20 cellular contexts compared by ENCODE assay signal in genomic region chr18:51049137-51049536, GRCh38. TPM values are rescaled to one million over a fixed set of nuclear protein-coding genes. Genes with fewer than 3 reads are reported as not detected.
DNase-seq lines count a peak whose midpoint lies in the region; ATAC-seq, FAIRE-seq and TF ChIP-seq lines count a peak whose summit lies in the region.
"Had no signal": no experiment of that assay in that cellular context is flagged by ENCODE, and none has a peak within 500 bp of the region (broad histone marks: within the 10 kb centered on the region; RNA-seq: fewer than 3 reads in every experiment).

No MANE protein-coding gene starts in this region.

- no peaks in the 10 kb centered on the region for H3K27me3 Mint-ChIP-seq in activated CD8-positive, alpha-beta T cell treated with anti-CD3 and anti-CD28 coated beads for 36 hours
- H3K27me3 Mint-ChIP-seq in activated CD8-positive, alpha-beta T cell treated with anti-CD3 and anti-CD28 coated beads, Interleukin-2, amount 10 ng/mL, durations not matched to agents 7 days and 5 days (ENCODE audit: low read depth), result no peaks in the 10 kb centered on the region
- no peaks in the 10 kb centered on the region for H3K27me3 Mint-ChIP-seq in central memory CD8-positive, alpha-beta T cell
- H3K27me3 Mint-ChIP-seq in naive thymus-derived CD8-positive, alpha-beta T cell, result no peaks in the 10 kb centered on the region

- no peaks in the 10 kb centered on the region for H3K9me3 Mint-ChIP-seq in activated CD8-positive, alpha-beta T cell treated with anti-CD3 and anti-CD28 coated beads for 36 hours
- H3K9me3 Mint-ChIP-seq in activated CD8-positive, alpha-beta T cell treated with anti-CD3 and anti-CD28 coated beads, Interleukin-2, amount 10 ng/mL, durations not matched to agents 7 days and 5 days (ENCODE audit: insufficient read depth), result no peaks in the 10 kb centered on the region
- no peaks in the 10 kb centered on the region for H3K9me3 Mint-ChIP-seq in central memory CD8-positive, alpha-beta T cell
- H3K9me3 Mint-ChIP-seq in naive thymus-derived CD8-positive, alpha-beta T cell, result no peaks in the 10 kb centered on the region

- no peak for DNase-seq in activated CD8-positive, alpha-beta T cell treated with anti-CD3 and anti-CD28 coated beads for 36 hours
- DNase-seq in activated CD8-positive, alpha-beta T cell treated with anti-CD3 and anti-CD28 coated beads, Interleukin-2, amount 10 ng/mL, durations not matched to agents 7 days and 5 days, result no peak
- DNase-seq in D721Med (ENCODE audit: insufficient read length, low spot score) (no peak), stomach (no peak)
- no peak for DNase-seq in central memory CD8-positive, alpha-beta T cell (ENCODE audit: low spot score in 2 of 2)
- no peak for DNase-seq in naive thymus-derived CD8-positive, alpha-beta T cell
- no peak for DNase-seq in stimulated activated CD8-positive, alpha-beta memory T cell treated with anti-CD3 and anti-CD28 coated beads, Interleukin-4, amount 100 ng/mL, for 48 hours
- DNase-seq: 8988T, COR-L47, DMS53, GM23248, NCI-H1092 treated with DMSO at 0.1 percent for 48 hours, NCI-H1694 treated with DMSO at 0.1 percent for 48 hours, NCI-H69, PC-3 had no signal

- H3K9me3 ChIP-seq in stomach, result no peaks in the 10 kb centered on the region

- intact Hi-C loops in activated CD8-positive, alpha-beta T cell treated with anti-CD3 and anti-CD28 coated beads for 36 hours (cut with micrococcal nuclease), result no loop called here
- intact Hi-C loops in stomach (cut with DNase I; ENCODE audit: low total_unique reads), result no loop called here

- peaks cover 22% of the 10 kb centered on the region for H3K36me3 Mint-ChIP-seq in activated CD8-positive, alpha-beta T cell treated with anti-CD3 and anti-CD28 coated beads for 36 hours (ENCODE audit: low read depth)
- H3K36me3 Mint-ChIP-seq in activated CD8-positive, alpha-beta T cell treated with anti-CD3 and anti-CD28 coated beads, Interleukin-2, amount 10 ng/mL, durations not matched to agents 7 days and 5 days (ENCODE audit: low read depth), result peaks cover 46% of the 10 kb centered on the region
- H3K36me3 Mint-ChIP-seq in central memory CD8-positive, alpha-beta T cell (ENCODE audit: insufficient read depth), result peaks cover 37% of the 10 kb centered on the region
- H3K36me3 Mint-ChIP-seq in naive thymus-derived CD8-positive, alpha-beta T cell, result peaks cover 0 to 60% (median 4%) of the 10 kb centered on the region in 3 donors

- peaks cover 11 to 63% (median 38%) of the 10 kb centered on the region in 4 donors for H3K4me1 ChIP-seq in stomach

- no peak overlapping the region for H3K4me3 ChIP-seq in stomach
- H3K4me3 ChIP-seq: GM23248 had no signal

- H3K4me3 Mint-ChIP-seq in activated CD8-positive, alpha-beta T cell treated with anti-CD3 and anti-CD28 coated beads for 36 hours, result no peak overlapping the region
- H3K4me3 Mint-ChIP-seq in activated CD8-positive, alpha-beta T cell treated with anti-CD3 and anti-CD28 coated beads, Interleukin-2, amount 10 ng/mL, durations not matched to agents 7 days and 5 days, result no peak overlapping the region
- H3K4me3 Mint-ChIP-seq in central memory CD8-positive, alpha-beta T cell, result no peak overlapping the region
- no peak overlapping the region for H3K4me3 Mint-ChIP-seq in naive thymus-derived CD8-positive, alpha-beta T cell

- no peak for TF ChIP-seq CTCF in activated CD8-positive, alpha-beta T cell treated with anti-CD3 and anti-CD28 coated beads for 36 hours (IDR thresholded peaks at IDR 0.05)
- no peak for TF ChIP-seq CTCF in D721Med (IDR thresholded peaks at IDR 0.05; ENCODE audit: insufficient read depth, missing control alignments)
- no peak for TF ChIP-seq CTCF in stomach (IDR thresholded peaks at IDR 0.05)

- peaks cover 43% of the 10 kb centered on the region for H3K4me1 Mint-ChIP-seq in activated CD8-positive, alpha-beta T cell treated with anti-CD3 and anti-CD28 coated beads for 36 hours (ENCODE audit: low read depth)
- peaks cover 31% of the 10 kb centered on the region for H3K4me1 Mint-ChIP-seq in activated CD8-positive, alpha-beta T cell treated with anti-CD3 and anti-CD28 coated beads, Interleukin-2, amount 10 ng/mL, durations not matched to agents 7 days and 5 days (ENCODE audit: low read depth)
- peaks cover 42% of the 10 kb centered on the region for H3K4me1 Mint-ChIP-seq in central memory CD8-positive, alpha-beta T cell
- H3K4me1 Mint-ChIP-seq in naive thymus-derived CD8-positive, alpha-beta T cell, result peaks cover 26 to 57% (median 52%) of the 10 kb centered on the region in 4 donors

- WGBS in stomach, 5 donors, result 90 to 95% (median 92%) methylated on average over 2 of the region's 2 CpGs

- no peak for TF ChIP-seq EP300 in stomach (IDR thresholded peaks at IDR 0.05)

- no peaks in the 10 kb centered on the region for H3K27me3 ChIP-seq in stomach

- CTCF ChIA-PET in activated CD8-positive, alpha-beta T cell treated with anti-CD3 and anti-CD28 coated beads for 36 hours (lab: Charles Lee), result interaction anchor here (3.3 kb wide), 2 partner anchors 11 to 229 kb away, joined by 36 to 55 read pairs; partner anchors contain the start of gene MRO
- CTCF ChIA-PET in activated CD8-positive, alpha-beta T cell treated with anti-CD3 and anti-CD28 coated beads, Interleukin-2, amount 10 ng/mL, durations not matched to agents 7 days and 5 days (lab: Charles Lee), result interaction anchor here (1.1 to 3.3 kb wide), 3 partner anchors 8 to 229 kb away, joined by 7 to 41 read pairs (median 13); partner anchors contain the start of gene MRO

- H3K27ac Mint-ChIP-seq in activated CD8-positive, alpha-beta T cell treated with anti-CD3 and anti-CD28 coated beads for 36 hours, result peak overlapping the region; percentile 7
- H3K27ac Mint-ChIP-seq in activated CD8-positive, alpha-beta T cell treated with anti-CD3 and anti-CD28 coated beads, Interleukin-2, amount 10 ng/mL, durations not matched to agents 7 days and 5 days, result no peak overlapping the region
- peak overlapping the region; percentile 38 for H3K27ac Mint-ChIP-seq in central memory CD8-positive, alpha-beta T cell (ENCODE audit: low read depth)
- H3K27ac Mint-ChIP-seq in naive thymus-derived CD8-positive, alpha-beta T cell, result peak overlapping the region in 6 of 10 donors; percentile 9 to 66 (median 48)

- no peak for TF ChIP-seq POLR2A in stomach (IDR thresholded peaks at IDR 0.05)

- H3K27ac ChIP-seq in stomach, result no peak overlapping the region
- H3K27ac ChIP-seq: C4-2B, GM23248, KMS-11 had no signal

- H3K36me3 ChIP-seq in stomach, result peaks cover 0 to 47% (median 43%) of the 10 kb centered on the region in 4 donors

- POLR2A ChIA-PET in activated CD8-positive, alpha-beta T cell treated with anti-CD3 and anti-CD28 coated beads for 36 hours (lab: Charles Lee), result no interaction called here
- POLR2A ChIA-PET in activated CD8-positive, alpha-beta T cell treated with anti-CD3 and anti-CD28 coated beads, Interleukin-2, amount 10 ng/mL, durations not matched to agents 7 days and 5 days (lab: Charles Lee), result no interaction called here
- POLR2A ChIA-PET in naive thymus-derived CD8-positive, alpha-beta T cell (lab: Charles Lee), result no interaction called here

- peak; percentile 85 for FAIRE-seq in D721Med (lab: Jason Lieb, UNC)
- FAIRE-seq: GM12891, HepG2 had no signal

- no peak for ATAC-seq in activated CD8-positive, alpha-beta T cell treated with anti-CD3 and anti-CD28 coated beads for 36 hours
- ATAC-seq in activated CD8-positive, alpha-beta T cell treated with anti-CD3 and anti-CD28 coated beads, Interleukin-2, amount 10 ng/mL, durations not matched to agents 7 days and 5 days, result no peak
- no peak for ATAC-seq in central memory CD8-positive, alpha-beta T cell (replicated peaks; ENCODE audit: extremely low read depth, poor library complexity, severe bottlenecking)
- no peak for ATAC-seq in naive thymus-derived CD8-positive, alpha-beta T cell
- no peak for ATAC-seq in HG02798 (IDR thresholded peaks at IDR 0.05; ENCODE audit: poor library complexity, unreplicated experiment)
- ATAC-seq: HepG2, PC-3 had no signal

RNA-seq across cellular contexts. Expression of gene SMAD4, which starts 19.1 kb away (rescaled TPM):
- total RNA-seq in activated CD8-positive, alpha-beta T cell treated with anti-CD3 and anti-CD28 coated beads for 36 hours, result 10 to 100 TPM; 68.1 to 71.2 TPM
- total RNA-seq in activated CD8-positive, alpha-beta T cell treated with anti-CD3 and anti-CD28 coated beads, Interleukin-2, amount 10 ng/mL, durations not matched to agents 7 days and 5 days, result 10 to 100 TPM; 76.9 to 77.6 TPM
- 100 to 1,000 TPM; 156 to 169 TPM for total RNA-seq in naive thymus-derived CD8-positive, alpha-beta T cell
- polyA plus RNA-seq in naive thymus-derived CD8-positive, alpha-beta T cell, result 10 to 100 TPM; 46.0 to 69.2 (median 48.6) TPM
- total RNA-seq in stomach, result 100 to 1,000 TPM in 3 of 5 donors, 10 to 100 TPM in 2; 42.0 to 184 (median 121) TPM
- 10 to 100 TPM; 10.4 to 34.8 (median 13.3) TPM for polyA plus RNA-seq in stomach
